Comparison of ENCODE assay signal across 9 cellular contexts in the genomic region with DNA sequence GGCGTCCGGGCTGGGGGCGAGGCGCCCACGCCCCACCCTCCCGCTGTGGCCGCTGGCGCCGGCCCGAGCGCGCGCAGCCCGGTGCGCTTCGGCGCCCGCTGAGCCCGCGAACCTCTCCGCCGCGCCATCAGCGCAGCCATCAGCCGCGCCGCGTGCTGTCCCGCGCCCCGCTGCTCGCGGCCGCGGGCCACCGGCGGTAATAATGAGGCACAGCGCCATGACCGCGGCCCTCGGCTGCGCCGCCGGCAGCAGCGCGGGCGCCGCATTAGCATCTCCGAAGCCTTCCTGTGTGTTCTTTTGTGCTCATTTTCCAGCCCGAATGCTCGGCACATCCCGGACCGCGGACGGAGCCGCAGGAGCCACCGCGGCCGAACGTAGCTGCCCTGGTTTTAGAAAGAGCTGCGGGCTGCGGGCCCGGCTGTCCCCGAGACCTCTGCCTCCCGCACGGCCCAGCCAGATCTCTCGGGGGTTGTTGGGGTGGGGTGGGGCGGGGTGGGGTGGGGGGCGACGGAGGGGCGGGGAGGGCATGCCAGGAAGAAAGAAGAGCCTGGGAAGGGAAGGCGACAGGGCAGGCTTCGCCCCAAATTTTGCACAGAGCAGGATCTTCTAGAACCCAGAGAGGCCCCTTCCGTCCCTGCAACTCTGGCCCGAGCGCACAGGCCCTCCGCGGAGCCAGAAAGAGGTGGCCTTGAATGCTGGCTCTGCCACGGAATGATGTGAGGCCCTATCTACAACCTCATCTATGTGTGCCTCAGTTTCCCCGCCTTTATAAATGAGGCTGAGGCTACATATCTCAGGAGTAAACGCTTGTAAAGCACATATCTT. TPM values are rescaled to one million over a fixed set of nuclear protein-coding genes. Genes with fewer than 3 reads are reported as not detected.
DNase-seq lines count a peak whose midpoint lies in the region; ATAC-seq, FAIRE-seq and TF ChIP-seq lines count a peak whose summit lies in the region.
"Had no signal": no experiment of that assay in that cellular context is flagged by ENCODE, and none has a peak within 500 bp of the region (broad histone marks: within the 10 kb centered on the region; RNA-seq: fewer than 3 reads in every experiment).

No MANE protein-coding gene starts in this region.

- peaks cover 50% of the 10 kb centered on the region for H3K27me3 ChIP-seq in keratinocyte (ENCODE audit: control insufficient read depth, extremely low read depth, insufficient read depth, low read length)

- ATAC-seq in GM19328 (IDR thresholded peaks at IDR 0.05; ENCODE audit: unreplicated experiment) (no peak), GM21717 (IDR thresholded peaks at IDR 0.05; ENCODE audit: unreplicated experiment) (no peak), HG03469 (IDR thresholded peaks at IDR 0.05; ENCODE audit: unreplicated experiment) (no peak)

- CTCF ChIA-PET in AG04449 (lab: Yijun Ruan, JAX): no interaction called here

- DNase-seq in AG04449 (ENCODE audit: low read depth, low spot score) (no peak), GM10266 (ENCODE audit: extremely low spot score) (peak; percentile 38), keratinocyte (ENCODE audit: low read depth, low spot score) (no peak), NCI-H2029 treated with DMSO at 0.1 percent for 48 hours (lab: John Stamatoyannopoulos, UW) (no peak)
- no peak for DNase-seq in activated T-helper 1 cell treated with anti-CD3 and anti-CD28 coated beads, Interleukin-12 subunit alpha, Interleukin-12 subunit beta, Interleukin-2, Interleukin-4 antibody, amounts not matched to agents 30 ng/mL and 10 ng/mL and 1 ng/mL, durations not matched to agents 14 hours and 24 hours and 36 hours (ENCODE audit: low spot score)
- DNase-seq: NCI-H1930 had no signal

- no peaks in the 10 kb centered on the region for H3K36me3 Mint-ChIP-seq in activated T-helper 1 cell treated with anti-CD3 and anti-CD28 coated beads, Interleukin-12 subunit alpha, Interleukin-12 subunit beta, Interleukin-2, Interleukin-4 antibody, amounts not matched to agents 30 ng/mL and 10 ng/mL and 1 ng/mL, durations not matched to agents 14 hours and 24 hours and 36 hours (ENCODE audit: low read depth)

- H3K4me2 ChIP-seq in keratinocyte (ENCODE audit: control insufficient read depth, extremely low read depth, insufficient read depth, low read depth, low read length): peak overlapping the region; percentile 85

- peaks cover 3% of the 10 kb centered on the region for H3K4me1 ChIP-seq in keratinocyte (ENCODE audit: control insufficient read depth, extremely low read depth, insufficient read depth, low read length)

- H3K9me1 ChIP-seq in keratinocyte (ENCODE audit: control insufficient read depth, extremely low read depth, insufficient read depth, low read length): no peaks in the 10 kb centered on the region

- H2AFZ ChIP-seq in keratinocyte (ENCODE audit: control insufficient read depth, low read length): no peak overlapping the region

- no peak overlapping the region for H3K27ac Mint-ChIP-seq in activated T-helper 1 cell treated with anti-CD3 and anti-CD28 coated beads, Interleukin-12 subunit alpha, Interleukin-12 subunit beta, Interleukin-2, Interleukin-4 antibody, amounts not matched to agents 30 ng/mL and 10 ng/mL and 1 ng/mL, durations not matched to agents 14 hours and 24 hours and 36 hours

- no peaks in the 10 kb centered on the region for H3K9me3 ChIP-seq in keratinocyte (ENCODE audit: control insufficient read depth, low read depth, low read length)

- H3K79me2 ChIP-seq in keratinocyte (ENCODE audit: control insufficient read depth, insufficient read depth, low read length): no peaks in the 10 kb centered on the region

- no peak overlapping the region for H3K27ac ChIP-seq in keratinocyte (ENCODE audit: control insufficient read depth, insufficient read depth, low read length)

- H4K20me1 ChIP-seq in keratinocyte (ENCODE audit: control insufficient read depth, extremely low read depth, insufficient read depth, low read length): no peaks in the 10 kb centered on the region

- H3K4me3 ChIP-seq in AG04449 (ENCODE audit: low read depth, low read length) (peak overlapping the region; percentile 19), keratinocyte (ENCODE audit: control insufficient read depth in 2 of 3, extremely low read depth in 1 of 3, insufficient read depth in 2 of 3, low read depth in 1 of 3, low read length in 3 of 3) (peak overlapping the region in 2 of 3 experiments; percentile 29 to 42)

- H3K9me3 Mint-ChIP-seq in activated T-helper 1 cell treated with anti-CD3 and anti-CD28 coated beads, Interleukin-12 subunit alpha, Interleukin-12 subunit beta, Interleukin-2, Interleukin-4 antibody, amounts not matched to agents 30 ng/mL and 10 ng/mL and 1 ng/mL, durations not matched to agents 14 hours and 24 hours and 36 hours: no peaks in the 10 kb centered on the region

- peaks cover 50% of the 10 kb centered on the region for H3K27me3 Mint-ChIP-seq in activated T-helper 1 cell treated with anti-CD3 and anti-CD28 coated beads, Interleukin-12 subunit alpha, Interleukin-12 subunit beta, Interleukin-2, Interleukin-4 antibody, amounts not matched to agents 30 ng/mL and 10 ng/mL and 1 ng/mL, durations not matched to agents 14 hours and 24 hours and 36 hours (ENCODE audit: insufficient read depth)

- H3K36me3 ChIP-seq in keratinocyte (ENCODE audit: control insufficient read depth in 2 of 2, extremely low read depth in 1 of 2, insufficient read depth in 2 of 2, low read length in 2 of 2): no peaks in the 10 kb centered on the region

- intact Hi-C loops in activated T-helper 1 cell treated with anti-CD3 and anti-CD28 coated beads, Interleukin-12 subunit alpha, Interleukin-12 subunit beta, Interleukin-2, Interleukin-4 antibody, amounts not matched to agents 30 ng/mL and 10 ng/mL and 1 ng/mL, durations not matched to agents 14 hours and 24 hours and 36 hours (cut with micrococcal nuclease): no loop called here

- TF ChIP-seq CTCF in AG04449 (IDR thresholded peaks at IDR 0.05; ENCODE audit: insufficient read depth, low read length, missing control alignments): no peak
- TF ChIP-seq CTCF in GM10266 (IDR thresholded peaks at IDR 0.05; ENCODE audit: control insufficient read depth, insufficient read depth, low read depth, missing control alignments): no peak
- no peak for TF ChIP-seq CTCF in keratinocyte (optimal IDR thresholded peaks at IDR 0.05 in 1 of 3, IDR thresholded peaks at IDR 0.05 in 1 of 3, conservative IDR thresholded peaks at IDR 0.05 in 1 of 3; ENCODE audit: extremely low read depth in 1 of 3, insufficient read depth in 2 of 3, low read length in 3 of 3)

- POLR2A ChIA-PET in AG04449 (lab: Yijun Ruan, JAX): no interaction called here

- peak overlapping the region; percentile 53 for H3K4me3 Mint-ChIP-seq in activated T-helper 1 cell treated with anti-CD3 and anti-CD28 coated beads, Interleukin-12 subunit alpha, Interleukin-12 subunit beta, Interleukin-2, Interleukin-4 antibody, amounts not matched to agents 30 ng/mL and 10 ng/mL and 1 ng/mL, durations not matched to agents 14 hours and 24 hours and 36 hours

- FAIRE-seq in keratinocyte (lab: Jason Lieb, UNC): no peak

- dilution Hi-C loops in keratinocyte (cut with MboI; ENCODE audit: extremely low pct_ligation_motif_present, low sequenced_read_pairs): loop anchor here (25.0 kb wide), 1 partner anchor 267 kb away; no protein-coding TSS in a partner anchor

- peaks cover 5% of the 10 kb centered on the region for H3K4me1 Mint-ChIP-seq in activated T-helper 1 cell treated with anti-CD3 and anti-CD28 coated beads, Interleukin-12 subunit alpha, Interleukin-12 subunit beta, Interleukin-2, Interleukin-4 antibody, amounts not matched to agents 30 ng/mL and 10 ng/mL and 1 ng/mL, durations not matched to agents 14 hours and 24 hours and 36 hours (ENCODE audit: low read depth)

- no peak overlapping the region for H3K9ac ChIP-seq in keratinocyte (ENCODE audit: control insufficient read depth, extremely low read depth, insufficient read depth, low read length)

RNA-seq across cellular contexts. Expression of a gene that starts 55.3 kb away (rescaled TPM):
- 12.9 and 13.4 TPM in 2 replicates for total RNA-seq in activated T-helper 1 cell treated with anti-CD3 and anti-CD28 coated beads, Interleukin-12 subunit alpha, Interleukin-12 subunit beta, Interleukin-2, Interleukin-4 antibody, amounts not matched to agents 30 ng/mL and 10 ng/mL and 1 ng/mL, durations not matched to agents 14 hours and 24 hours and 36 hours
- polyA plus RNA-seq in keratinocyte: 28.8 to 37.8 TPM (median 29.0 TPM) in 3 replicates
- 38.0 TPM for polyA plus RNA-seq in keratinocyte (2011; ENCODE audit: low read depth)
- 35.0 and 69.4 TPM in 2 replicates for polyA plus RNA-seq in keratinocyte (2011; cell fraction: cytosol; rRNA removed)
- polyA plus RNA-seq in keratinocyte (2011; cell fraction: nucleus; rRNA removed): 31.2 and 39.3 TPM in 2 replicates
- 36.9 and 63.5 TPM in 2 replicates for polyA plus RNA-seq in keratinocyte (2012; ENCODE audit: low replicate concordance)
- polyA minus RNA-seq in keratinocyte: 7.8 to 24.3 TPM (median 14.8 TPM) in 3 replicates
- 17.5 TPM for polyA minus RNA-seq in keratinocyte (2011; cell fraction: cytosol; rRNA and poly(A)+ RNA removed)
- polyA minus RNA-seq in keratinocyte (2011; cell fraction: nucleus; rRNA and poly(A)+ RNA removed): 9.5 and 20.6 TPM in 2 replicates
